In genomic region chr1:245051349-245052221, GRCh38 we compare ENCODE assay signal across 10 cellular contexts.
DNase-seq lines count a peak whose midpoint lies in the region; ATAC-seq and TF ChIP-seq lines count a peak whose summit lies in the region.
"Had no signal": no experiment of that assay in that cellular context is flagged by ENCODE, and none has a peak within 500 bp of the region (broad histone marks: within the 10 kb centered on the region; RNA-seq: fewer than 3 reads in every experiment).

No MANE protein-coding gene starts in this region.

- no peaks in the 10 kb centered on the region for H3K9me3 Mint-ChIP-seq in activated naive CD8-positive, alpha-beta T cell treated with anti-CD3 and anti-CD28 coated beads, Interleukin-2, amount 10 ng/mL, durations not matched to agents 7 days and 5 days

- peak in 2 of 3 donors; percentile 12 to 21 for DNase-seq in stimulated activated CD4-positive, alpha-beta T cell treated with anti-CD3 and anti-CD28 coated beads, Interleukin-12 subunit alpha, Interleukin-12 subunit beta, amount 100 ng/mL, for 48 hours (ENCODE audit: low read depth in 2 of 3, low spot score in 1 of 3)
- no peak for DNase-seq in stimulated activated CD4-positive, alpha-beta T cell treated with anti-CD3 and anti-CD28 coated beads, Interleukin-4, amount 100 ng/mL, for 4 hours
- no peak for DNase-seq in activated naive CD8-positive, alpha-beta T cell treated with anti-CD3 and anti-CD28 coated beads, Interleukin-2, amount 10 ng/mL, durations not matched to agents 7 days and 5 days
- peak; percentile 42 for DNase-seq in left kidney (ENCODE audit: low read depth, low spot score)
- peak; percentile 77 for DNase-seq in upper lobe of right lung
- no peak for DNase-seq in dermis blood vessel endothelial cell
- DNase-seq in HK-2 (ENCODE audit: unreplicated experiment), result no peak
- DNase-seq: kidney, SK-N-SH had no signal

- peak overlapping the region; percentile 11 for H3K4me3 ChIP-seq in upper lobe of right lung

- no peaks in the 10 kb centered on the region for H3K9me3 ChIP-seq in upper lobe of right lung
- H3K9me3 ChIP-seq: SK-N-SH had no signal

- intact Hi-C loops in upper lobe of right lung (cut with DNase I), result no loop called here

- H3K36me3 Mint-ChIP-seq in activated naive CD8-positive, alpha-beta T cell treated with anti-CD3 and anti-CD28 coated beads, Interleukin-2, amount 10 ng/mL, durations not matched to agents 7 days and 5 days, result peaks cover 3% of the 10 kb centered on the region

- TF ChIP-seq CTCF in upper lobe of right lung (IDR thresholded peaks at IDR 0.05), result no peak

- peaks cover 22% of the 10 kb centered on the region for H3K4me1 Mint-ChIP-seq in activated naive CD8-positive, alpha-beta T cell treated with anti-CD3 and anti-CD28 coated beads, Interleukin-2, amount 10 ng/mL, durations not matched to agents 7 days and 5 days

- H3K36me3 ChIP-seq in upper lobe of right lung, result no peaks in the 10 kb centered on the region

- ATAC-seq in activated naive CD8-positive, alpha-beta T cell treated with anti-CD3 and anti-CD28 coated beads, Interleukin-2, amount 10 ng/mL, durations not matched to agents 7 days and 5 days (ENCODE audit: low read depth), result peak; percentile 75
- ATAC-seq in upper lobe of right lung (peak; percentile 90), GM21825 (IDR thresholded peaks at IDR 0.05; ENCODE audit: unreplicated experiment) (no peak)

- H3K4me1 ChIP-seq in upper lobe of right lung, result peaks cover 11% of the 10 kb centered on the region

- H3K27ac ChIP-seq in upper lobe of right lung, result peak overlapping the region; percentile 25

- peak overlapping the region; percentile 70 for H3K4me3 Mint-ChIP-seq in activated naive CD8-positive, alpha-beta T cell treated with anti-CD3 and anti-CD28 coated beads, Interleukin-2, amount 10 ng/mL, durations not matched to agents 7 days and 5 days

- H3K27me3 ChIP-seq in upper lobe of right lung, result no peaks in the 10 kb centered on the region

- POLR2A ChIA-PET in activated naive CD8-positive, alpha-beta T cell treated with anti-CD3 and anti-CD28 coated beads, Interleukin-2, amount 10 ng/mL, durations not matched to agents 7 days and 5 days (lab: Charles Lee), result interaction anchor here (0.6 to 1.8 kb wide), 2 partner anchors 187 to 204 kb away, joined by 3 to 7 read pairs; partner anchors contain the start of gene HNRNPU

- H3K27ac Mint-ChIP-seq in activated naive CD8-positive, alpha-beta T cell treated with anti-CD3 and anti-CD28 coated beads, Interleukin-2, amount 10 ng/mL, durations not matched to agents 7 days and 5 days, result peak overlapping the region; percentile 58

- peaks cover 2% of the 10 kb centered on the region for H3K27me3 Mint-ChIP-seq in activated naive CD8-positive, alpha-beta T cell treated with anti-CD3 and anti-CD28 coated beads, Interleukin-2, amount 10 ng/mL, durations not matched to agents 7 days and 5 days

Comparison
In these comparisons a context has a peak if more than half of its experiments do, and no peak if none do; other contexts are left out.
1. DNase-seq: peak in stimulated activated CD4-positive, alpha-beta T cell treated with anti-CD3 and anti-CD28 coated beads, Interleukin-12 subunit alpha, Interleukin-12 subunit beta, amount 100 ng/mL, for 48 hours (2 of 3), left kidney (single experiment) and upper lobe of right lung (single experiment); none in stimulated activated CD4-positive, alpha-beta T cell treated with anti-CD3 and anti-CD28 coated beads, Interleukin-4, amount 100 ng/mL, for 4 hours (0 of 2), activated naive CD8-positive, alpha-beta T cell treated with anti-CD3 and anti-CD28 coated beads, Interleukin-2, amount 10 ng/mL, durations not matched to agents 7 days and 5 days (single experiment), dermis blood vessel endothelial cell (single experiment) and HK-2 (single experiment).